Comparison of ENCODE assay signal across 8 cellular contexts in genomic region chr6:32609731-32610640, GRCh38. TPM values are rescaled to one million over a fixed set of nuclear protein-coding genes. Genes with fewer than 3 reads are reported as not detected.
A peak's percentile ranks its signal among the peaks of the same experiment; 100 is the strongest.
DNase-seq lines count a peak whose midpoint lies in the region; ATAC-seq, FAIRE-seq and TF ChIP-seq lines count a peak whose summit lies in the region.

No MANE protein-coding gene starts in this region.

- peak; percentile 98 for FAIRE-seq in K562 (lab: Jason Lieb, UNC)

- CTCF ChIA-PET in SK-N-SH (lab: Yijun Ruan, JAX) = no interaction called here
- CTCF ChIA-PET in K562 (lab: Yijun Ruan, JAX; ENCODE audit: low intra/inter-chr PET ratio) = no interaction called here

- H3K79me2 ChIP-seq in SK-N-SH (ENCODE audit: insufficient read depth) (no peaks in the 10 kb centered on the region), K562 (ENCODE audit: control insufficient read depth, insufficient read depth, low read length) (no peaks in the 10 kb centered on the region)

- no peaks in the 10 kb centered on the region for H3F3A ChIP-seq in SK-N-SH (replicated peaks; ENCODE audit: insufficient read depth)

- no peaks in the 10 kb centered on the region for H3K27me3 ChIP-seq in SK-N-SH (ENCODE audit: insufficient read depth)
- no peaks in the 10 kb centered on the region for H3K27me3 ChIP-seq in K562 (ENCODE audit: control insufficient read depth in 2 of 2, insufficient read depth in 2 of 2, low read length in 2 of 2)
- H3K27me3 ChIP-seq in skeletal muscle tissue (ENCODE audit: control insufficient read depth in 3 of 3, insufficient read depth in 3 of 3, low read length in 3 of 3) = peaks cover 0 to 6% (median 0%) of the 10 kb centered on the region in 3 donors

- H4K20me1 ChIP-seq in SK-N-SH (ENCODE audit: insufficient read depth) (no peaks in the 10 kb centered on the region), K562 (replicated peaks; ENCODE audit: control insufficient read depth, insufficient read depth, low read length) (no peaks in the 10 kb centered on the region)

- no TSS peak for BruUV-seq in K562 (replicated peaks; lab: Mats Ljungman, UMichigan)

- no peaks in the 10 kb centered on the region for H3K9me1 ChIP-seq in K562 (ENCODE audit: control insufficient read depth, insufficient read depth, low read length)

- DNase-seq in GM03348 (ENCODE audit: low spot score) (peak; percentile 78), HS-5 (ENCODE audit: low read depth) (peak; percentile 92), SK-N-SH (peak; percentile 15), K562 (ENCODE audit: extremely low read depth in 1 of 4, low spot score in 3 of 4) (peak; percentile 67 to 84 (median 76)), iPS DF 4.7 (ENCODE audit: extremely low read depth, low spot score) (peak; percentile 97), mesenteric fat pad (ENCODE audit: low spot score) (no peak)

- no peak overlapping the region for H3K27ac ChIP-seq in SK-N-SH (ENCODE audit: low read depth in 2 of 2, low read length in 1 of 2)
- peak overlapping the region; percentile 36; the same call in 1 of the 3 replicates for H3K27ac ChIP-seq in K562 (ENCODE audit: extremely low read depth, low read depth, low read length)
- H3K27ac ChIP-seq in skeletal muscle tissue (ENCODE audit: low read depth, low read length) = peak overlapping the region; percentile 64

- H3K9me2 ChIP-seq in SK-N-SH = no peaks in the 10 kb centered on the region

- H3K36me3 ChIP-seq in SK-N-SH (replicated peaks in 1 of 2; ENCODE audit: control insufficient read depth in 1 of 2, insufficient read depth in 2 of 2, low read length in 1 of 2) (no peaks in the 10 kb centered on the region), K562 (ENCODE audit: control insufficient read depth, insufficient read depth, low read length) (no peaks in the 10 kb centered on the region), skeletal muscle tissue (ENCODE audit: control insufficient read depth in 3 of 3, insufficient read depth in 3 of 3, low read length in 3 of 3) (no peaks in the 10 kb centered on the region)

- in situ Hi-C loops in K562 (cut with MboI) = no loop called here

- intact Hi-C loops in K562 (cut with micrococcal nuclease) = no loop called here

- H3K4me2 ChIP-seq in SK-N-SH = no peak overlapping the region
- H3K4me2 ChIP-seq in K562 (ENCODE audit: insufficient read depth, low read length) = no peak overlapping the region; the same call in 1 of the 2 replicates

- POLR2A ChIA-PET in SK-N-SH (lab: Yijun Ruan, JAX) (no interaction called here), K562 (lab: Yijun Ruan, JAX) (no interaction called here)

- TF ChIP-seq RAD21 in SK-N-SH (IDR thresholded peaks at IDR 0.05; ENCODE audit: low read length) (no peak), K562 (CRISPR knock-in tag; conservative IDR thresholded peaks at IDR 0.05 in 1 of 2, IDR thresholded peaks at IDR 0.05 in 1 of 2) (no peak)

- H2AFZ ChIP-seq in SK-N-SH (ENCODE audit: low read depth) (no peak overlapping the region), K562 (ENCODE audit: low read depth, low read length) (peak overlapping the region; percentile 68)

- peak; percentile 91 for ATAC-seq in GM21515 (IDR thresholded peaks at IDR 0.05; ENCODE audit: unreplicated experiment)
- peak; percentile 100 for ATAC-seq in K562

- H3K4me1 ChIP-seq in SK-N-SH (ENCODE audit: control insufficient read depth in 1 of 2, insufficient read depth in 2 of 2, low read depth in 1 of 2, low read length in 1 of 2) (no peaks in the 10 kb centered on the region), K562 (replicated peaks in 1 of 2; ENCODE audit: control insufficient read depth in 2 of 2, insufficient read depth in 2 of 2, low read length in 2 of 2) (peaks cover 0 to 3% of the 10 kb centered on the region in 2 experiments; a peak in 1 of 5 replicates), skeletal muscle tissue (ENCODE audit: control insufficient read depth in 3 of 3, insufficient read depth in 3 of 3, low read length in 3 of 3) (no peaks in the 10 kb centered on the region)

- TF ChIP-seq POLR2A in K562 (conservative IDR thresholded peaks at IDR 0.05) = no peak

- WGBS in SK-N-SH (ENCODE audit: low lambda C conversion rate) = under 1% methylated on average over 8 of the region's 8 CpGs
- under 1% methylated on average over 8 of the region's 8 CpGs for WGBS in K562 (ENCODE audit: insufficient coverage, low coverage, missing lambda C conversion rate)

- H3K9me3 ChIP-seq in SK-N-SH (no peaks in the 10 kb centered on the region), K562 (replicated peaks; ENCODE audit: control insufficient read depth, insufficient read depth, low read depth, low read length) (no peaks in the 10 kb centered on the region), skeletal muscle tissue (ENCODE audit: control insufficient read depth in 3 of 3, low read length in 3 of 3) (no peaks in the 10 kb centered on the region)

- no peak for TF ChIP-seq EP300 in SK-N-SH (IDR thresholded peaks at IDR 0.05; ENCODE audit: borderline replicate concordance in 1 of 2, low read depth in 1 of 2, low read length in 1 of 2)
- no peak for TF ChIP-seq EP300 in K562 (IDR thresholded peaks at IDR 0.05; ENCODE audit: low read length)

- H3K4me3 ChIP-seq in SK-N-SH (ENCODE audit: low read depth in 2 of 2, low read length in 1 of 2) = no peak overlapping the region
- H3K4me3 ChIP-seq in K562 = no peak overlapping the region
- peak overlapping the region in 1 of 3 donors; percentile 28 for H3K4me3 ChIP-seq in skeletal muscle tissue (ENCODE audit: low read length in 3 of 3)

- H3K9ac ChIP-seq in SK-N-SH (no peak overlapping the region), K562 (ENCODE audit: insufficient read depth in 1 of 2, low read depth in 2 of 2, low read length in 2 of 2) (no peak overlapping the region), skeletal muscle tissue (ENCODE audit: low read depth in 1 of 3, low read length in 3 of 3) (no peak overlapping the region)

- TF ChIP-seq CTCF in SK-N-SH (IDR thresholded peaks at IDR 0.05) (no peak), K562 (IDR thresholded peaks at IDR 0.05 in 2 of 3, conservative IDR thresholded peaks at IDR 0.05 in 1 of 3; ENCODE audit: insufficient read depth in 2 of 3, low read depth in 1 of 3, low read length in 3 of 3) (no peak)

RNA-seq across cellular contexts. Expression of gene HLA-DRB1, which starts 20.3 kb away (rescaled TPM):
- polyA plus RNA-seq in SK-N-SH (2012; rRNA removed) (not detected in 2 replicates), K562 (2011; rRNA removed) (0.06 TPM in 1 of 2 replicates, not detected in the other), K562 (2014; fragmentation: Illumina TruSeq; extraction: Trizol) (not detected in 2 replicates), K562 (2014; fragmentation: Nextera tagmentation; extraction: Ambion mirVana) (under 1 TPM in 1 of 2 experiments, not detected in 1; 0.06 TPM), K562 (2014; rRNA removed) (not detected in 2 replicates)
- polyA plus RNA-seq in SK-N-SH (2012; cell fraction: cytosol; rRNA removed) = not detected in 2 replicates
- not detected in 2 replicates for polyA plus RNA-seq in SK-N-SH (2012; cell fraction: nucleus; rRNA removed)
- not detected in 2 replicates for total RNA-seq in K562 (2011; cell fraction: chromatin; rRNA removed; ENCODE audit: low replicate concordance)
- not detected in 2 replicates for total RNA-seq in K562 (2011; cell fraction: nucleolus; rRNA removed)
- total RNA-seq in K562 (2011; cell fraction: nucleoplasm; rRNA removed) = not detected in 2 replicates
- total RNA-seq in K562 (2014; rRNA removed) (not detected in 2 replicates), K562 (2014; rRNA removed; fragmentation: Illumina TruSeq; extraction: Trizol) (not detected in 2 replicates), K562 (2015; rRNA removed; fragmentation: Illumina TruSeq; extraction: Trizol) (not detected in 2 replicates), K562 (2021) (0.78 and 1.0 TPM in 2 replicates), skeletal muscle tissue (28.7 TPM), mesenteric fat pad (133 TPM)
- not detected in 2 replicates for polyA plus RNA-seq in K562 (2011; cell fraction: cytosol; rRNA removed)
- not detected in 2 replicates for polyA plus RNA-seq in K562 (2011; cell fraction: nucleus; rRNA removed)
- polyA plus RNA-seq in K562 (2012) = 0.12 TPM in 1 of 2 replicates, not detected in the other
- not detected in 2 replicates for polyA minus RNA-seq in K562 (2011; rRNA and poly(A)+ RNA removed)
- not detected in 2 replicates for polyA minus RNA-seq in K562 (2011; cell fraction: cytosol; rRNA and poly(A)+ RNA removed)
- not detected in 2 replicates for polyA minus RNA-seq in K562 (2011; cell fraction: nucleus; rRNA and poly(A)+ RNA removed)

RNA-seq across cellular contexts. Expression of gene HLA-DQA1, which starts 27.2 kb away (rescaled TPM):
- polyA plus RNA-seq in SK-N-SH (2012; rRNA removed) (not detected in 2 replicates), K562 (2011; rRNA removed) (not detected in 2 replicates), K562 (2014; fragmentation: Illumina TruSeq; extraction: Trizol) (not detected in 2 replicates), K562 (2014; fragmentation: Nextera tagmentation; extraction: Ambion mirVana) (not detected), K562 (2014; rRNA removed) (0.04 and 0.23 TPM in 2 replicates)
- polyA plus RNA-seq in SK-N-SH (2012; cell fraction: cytosol; rRNA removed) = not detected in 2 replicates
- polyA plus RNA-seq in SK-N-SH (2012; cell fraction: nucleus; rRNA removed) = not detected in 2 replicates
- total RNA-seq in K562 (2011; cell fraction: chromatin; rRNA removed; ENCODE audit: low replicate concordance) = not detected in 2 replicates
- total RNA-seq in K562 (2011; cell fraction: nucleolus; rRNA removed) = not detected in 2 replicates
- not detected in 2 replicates for total RNA-seq in K562 (2011; cell fraction: nucleoplasm; rRNA removed)
- total RNA-seq in K562 (2014; rRNA removed) (not detected in 2 replicates), K562 (2014; rRNA removed; fragmentation: Illumina TruSeq; extraction: Trizol) (not detected in 2 replicates), K562 (2015; rRNA removed; fragmentation: Illumina TruSeq; extraction: Trizol) (not detected in 2 replicates), K562 (2021) (0.49 TPM in 2 replicates), skeletal muscle tissue (1.0 TPM), mesenteric fat pad (12.7 TPM)
- not detected in 2 replicates for polyA plus RNA-seq in K562 (2011; cell fraction: cytosol; rRNA removed)
- not detected in 2 replicates for polyA plus RNA-seq in K562 (2011; cell fraction: nucleus; rRNA removed)
- 0.26 TPM in 1 of 2 replicates, not detected in the other for polyA plus RNA-seq in K562 (2012)
- polyA minus RNA-seq in K562 (2011; rRNA and poly(A)+ RNA removed) = not detected in 2 replicates
- not detected in 2 replicates for polyA minus RNA-seq in K562 (2011; cell fraction: cytosol; rRNA and poly(A)+ RNA removed)
- polyA minus RNA-seq in K562 (2011; cell fraction: nucleus; rRNA and poly(A)+ RNA removed) = not detected in 2 replicates

RNA-seq across cellular contexts. Expression of gene HLA-DQB1, which starts 56.5 kb away (rescaled TPM):
- polyA plus RNA-seq in SK-N-SH (2012; rRNA removed) (not detected in 2 replicates), K562 (2011; rRNA removed) (not detected in 2 replicates), K562 (2014; fragmentation: Illumina TruSeq; extraction: Trizol) (not detected in 2 replicates), K562 (2014; fragmentation: Nextera tagmentation; extraction: Ambion mirVana) (not detected), K562 (2014; rRNA removed) (not detected in 2 replicates)
- 0.09 TPM in 1 of 2 replicates, not detected in the other for polyA plus RNA-seq in SK-N-SH (2012; cell fraction: cytosol; rRNA removed)
- not detected in 2 replicates for polyA plus RNA-seq in SK-N-SH (2012; cell fraction: nucleus; rRNA removed)
- total RNA-seq in K562 (2011; cell fraction: chromatin; rRNA removed; ENCODE audit: low replicate concordance) = not detected in 2 replicates
- total RNA-seq in K562 (2011; cell fraction: nucleolus; rRNA removed) = not detected in 2 replicates
- total RNA-seq in K562 (2011; cell fraction: nucleoplasm; rRNA removed) = not detected in 2 replicates
- total RNA-seq in K562 (2014; rRNA removed) (not detected in 2 replicates), K562 (2014; rRNA removed; fragmentation: Illumina TruSeq; extraction: Trizol) (not detected in 2 replicates), K562 (2015; rRNA removed; fragmentation: Illumina TruSeq; extraction: Trizol) (not detected in 2 replicates), K562 (2021) (0.29 TPM in 1 of 2 replicates, not detected in the other), skeletal muscle tissue (7.8 TPM), mesenteric fat pad (21.5 TPM)
- not detected in 2 replicates for polyA plus RNA-seq in K562 (2011; cell fraction: cytosol; rRNA removed)
- polyA plus RNA-seq in K562 (2011; cell fraction: nucleus; rRNA removed) = not detected in 2 replicates
- not detected in 2 replicates for polyA plus RNA-seq in K562 (2012)
- polyA minus RNA-seq in K562 (2011; rRNA and poly(A)+ RNA removed) = not detected in 2 replicates
- not detected in 2 replicates for polyA minus RNA-seq in K562 (2011; cell fraction: cytosol; rRNA and poly(A)+ RNA removed)
- not detected in 2 replicates for polyA minus RNA-seq in K562 (2011; cell fraction: nucleus; rRNA and poly(A)+ RNA removed)

Comparison
In these comparisons a context has a peak if more than half of its experiments do, and no peak if none do; other contexts are left out.
1. H3K27ac ChIP-seq: peak in K562 (single experiment) and skeletal muscle tissue (single experiment); none in SK-N-SH (0 of 2).
2. RNA of gene HLA-DRB1, which starts 20.3 kb away (total RNA-seq): 133 TPM in mesenteric fat pad (single experiment) and 28.7 TPM in skeletal muscle tissue (single experiment); 0.78 to 1.0 TPM in K562; every median in the first group is over 10 times any median in the second.